9 cellular contexts compared by ENCODE assay signal in the genomic region with DNA sequence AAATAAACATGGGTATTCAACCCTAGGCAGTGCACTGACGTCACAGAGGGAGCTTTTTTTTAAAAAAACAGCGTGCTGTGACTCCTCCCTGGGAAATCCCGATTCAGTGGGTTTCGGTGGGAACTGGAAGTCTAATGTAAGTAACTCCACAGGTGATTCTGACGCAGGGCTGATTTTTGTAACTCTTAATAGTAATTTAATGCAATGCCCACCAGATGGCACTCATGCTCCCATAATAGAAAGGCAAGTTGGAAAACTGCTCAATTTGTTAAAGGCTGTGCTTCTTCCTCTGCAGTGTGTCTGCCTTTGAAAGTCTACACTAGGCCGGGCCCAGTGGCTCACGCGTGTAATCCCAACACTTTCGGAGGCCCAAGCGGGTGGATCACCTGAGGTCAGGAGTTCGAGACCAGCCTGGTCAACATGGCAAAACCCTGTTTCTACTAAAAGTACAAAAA. TPM values are rescaled to one million over a fixed set of nuclear protein-coding genes. Genes with fewer than 3 reads are reported as not detected.
DNase-seq lines count a peak whose midpoint lies in the region; ATAC-seq and TF ChIP-seq lines count a peak whose summit lies in the region.
"Had no signal": no experiment of that assay in that cellular context is flagged by ENCODE, and none has a peak within 500 bp of the region (broad histone marks: within the 10 kb centered on the region; RNA-seq: fewer than 3 reads in every experiment).

No MANE protein-coding gene starts in this region.

- no peaks in the 10 kb centered on the region for H3F3A ChIP-seq in PC-9 (ENCODE audit: insufficient read depth, low read depth)

- H3K4me3 Mint-ChIP-seq in type B pancreatic cell = no peak overlapping the region
- H3K4me3 Mint-ChIP-seq: activated naive CD8-positive, alpha-beta T cell had no signal

- no peak overlapping the region for H3K4me3 ChIP-seq in PC-9
- no peak overlapping the region for H3K4me3 ChIP-seq in fibroblast of pulmonary artery (replicated peaks; ENCODE audit: low read depth, low read length)
- no peak overlapping the region for H3K4me3 ChIP-seq in neutrophil (ENCODE audit: low read depth in 1 of 2, low read length in 1 of 2)

- no peaks in the 10 kb centered on the region for H3K9me2 ChIP-seq in PC-9 (ENCODE audit: insufficient read depth)

- no peaks in the 10 kb centered on the region for H3K4me1 ChIP-seq in PC-9 (replicated peaks; ENCODE audit: insufficient read depth)
- no peaks in the 10 kb centered on the region for H3K4me1 ChIP-seq in neutrophil (ENCODE audit: control insufficient read depth in 1 of 2, insufficient read depth in 1 of 2, low read depth in 1 of 2, low read length in 1 of 2)

- H2AFZ ChIP-seq in PC-9 = no peak overlapping the region

- peak; percentile 74 for ATAC-seq in GM21367 (IDR thresholded peaks at IDR 0.05; ENCODE audit: unreplicated experiment)

- no peaks in the 10 kb centered on the region for H4K20me1 ChIP-seq in PC-9 (ENCODE audit: insufficient read depth)

- no peaks in the 10 kb centered on the region for H3K36me3 Mint-ChIP-seq in type B pancreatic cell

- TF ChIP-seq CTCF in PC-9 (conservative IDR thresholded peaks at IDR 0.05) (peak; percentile 64), fibroblast of pulmonary artery (IDR thresholded peaks at IDR 0.05; ENCODE audit: low read length, missing control alignments) (peak; percentile 53), neutrophil (IDR thresholded peaks at IDR 0.05) (peak; percentile 67), type B pancreatic cell (conservative IDR thresholded peaks at IDR 0.05) (peak; percentile 84)

- no peaks in the 10 kb centered on the region for H3K79me2 ChIP-seq in PC-9 (ENCODE audit: low read depth)

- no TSS peak for BruUV-seq in PC-9 (replicated peaks; lab: Mats Ljungman, UMichigan)

- H3K27me3 ChIP-seq in PC-9 (ENCODE audit: insufficient read depth, low read depth) (no peaks in the 10 kb centered on the region), neutrophil (peaks cover 11% of the 10 kb centered on the region)

- H3K4me1 Mint-ChIP-seq in type B pancreatic cell (ENCODE audit: unreplicated experiment) = peaks cover 14% of the 10 kb centered on the region

- intact Hi-C loops in PC-9 (cut with micrococcal nuclease; ENCODE audit: unreplicated experiment) = loop anchor here (1.0 to 10.0 kb wide), 6 partner anchors 15 to 1389 kb away; a partner anchor contains a TSS

- H3K27ac Mint-ChIP-seq in type B pancreatic cell = no peak overlapping the region
- H3K27ac Mint-ChIP-seq: activated naive CD8-positive, alpha-beta T cell had no signal

- CTCF ChIA-PET in PC-9 (lab: Charles Lee) = interaction anchor here (0.5 to 1.4 kb wide), 5 partner anchors 103 to 970 kb away, joined by 3 to 7 read pairs (median 3); no protein-coding TSS in a partner anchor

- no peak overlapping the region for H3K27ac ChIP-seq in PC-9
- H3K27ac ChIP-seq in neutrophil = no peak overlapping the region

- no peaks in the 10 kb centered on the region for H3K9me3 ChIP-seq in PC-9 (ENCODE audit: insufficient read depth, low read depth)
- H3K9me3 ChIP-seq in neutrophil = no peaks in the 10 kb centered on the region

- peak; percentile 80 for DNase-seq in DMS114 treated with DMSO at 0.1 percent for 48 hours (lab: John Stamatoyannopoulos, UW; ENCODE audit: unreplicated experiment)
- DNase-seq in HuH-7 (ENCODE audit: low spot score) = peak; percentile 29
- DNase-seq in PC-9 = peak; percentile 50 to 52
- DNase-seq in activated T-helper 1 cell treated with Interleukin-2 at 50 U/mL for 16 hours (ENCODE audit: low read depth) = peak; percentile 16
- DNase-seq in fibroblast of pulmonary artery (ENCODE audit: low read depth) = peak; percentile 90
- DNase-seq in type B pancreatic cell (ENCODE audit: extremely low spot score, unreplicated experiment) = no peak

- H3K27me3 Mint-ChIP-seq in type B pancreatic cell = peaks cover 3% of the 10 kb centered on the region
- H3K27me3 Mint-ChIP-seq: activated naive CD8-positive, alpha-beta T cell had no signal

- POLR2A ChIA-PET in PC-9 (lab: Charles Lee; ENCODE audit: unreplicated experiment) = no interaction called here

- no peaks in the 10 kb centered on the region for H3K36me3 ChIP-seq in PC-9 (ENCODE audit: low read depth)
- H3K36me3 ChIP-seq in neutrophil = no peaks in the 10 kb centered on the region

- peaks cover 4% of the 10 kb centered on the region for H3K9me3 Mint-ChIP-seq in type B pancreatic cell

- no peak overlapping the region for H3K4me2 ChIP-seq in PC-9

RNA-seq across cellular contexts. Expression of a gene that starts 10.9 kb away (rescaled TPM):
- total RNA-seq in PC-9 (2021) = 40.6 and 44.5 TPM in 2 replicates
- 37.3 and 43.8 TPM in 2 replicates for total RNA-seq in type B pancreatic cell (ENCODE audit: low replicate concordance)
